21 cellular contexts compared by ENCODE assay signal in the genomic region with DNA sequence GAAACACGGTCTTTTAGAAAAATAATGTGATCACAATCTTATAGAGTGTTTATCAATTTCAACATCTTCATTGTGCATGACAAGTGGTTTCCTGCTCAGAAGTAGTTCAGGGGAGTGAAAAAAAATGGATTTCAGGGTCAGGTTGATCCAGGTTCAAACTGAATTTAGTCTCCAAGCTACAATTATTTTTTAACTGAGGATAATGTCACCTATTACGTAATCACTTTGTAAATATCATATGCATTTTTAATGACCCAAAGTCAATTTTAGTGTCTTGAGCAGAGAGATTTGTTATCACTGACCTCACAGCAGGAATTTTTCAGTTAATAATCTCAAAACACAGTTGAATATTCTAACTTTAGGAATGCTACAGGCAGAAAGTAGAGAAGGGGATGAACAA.
"Had no signal": no experiment of that assay in that cellular context is flagged by ENCODE, and none has a peak within 500 bp of the region (broad histone marks: within the 10 kb centered on the region; RNA-seq: fewer than 3 reads in every experiment).

No MANE protein-coding gene starts in this region.

- H3K9me3 ChIP-seq: colonic mucosa, esophagus muscularis mucosa, gastrocnemius medialis, left lung, lower lobe of right lung had no signal

- ATAC-seq: effector memory CD8-positive, alpha-beta T cell; gastrocnemius medialis; heart right ventricle; left cardiac atrium; left lung; left ventricle myocardium superior; lower lobe of right lung; naive thymus-derived CD4-positive, alpha-beta T cell had no signal

- DNase-seq: colonic mucosa; cortex of kidney; effector CD8-positive, alpha-beta T cell; effector memory CD8-positive, alpha-beta T cell; foreskin fibroblast; foreskin melanocyte; gastrocnemius medialis; glutamatergic neuron; head of caudate nucleus; heart right ventricle; hippocampal formation; left cardiac atrium; left lung; left ventricle myocardium superior; lower lobe of right lung; mesenchymal stem cell; naive thymus-derived CD4-positive, alpha-beta T cell had no signal

- H3K36me3 ChIP-seq: colonic mucosa, esophagus muscularis mucosa, gastrocnemius medialis, heart right ventricle, left lung, lower lobe of right lung had no signal

- H3K4me3 ChIP-seq: colonic mucosa, esophagus muscularis mucosa, gastrocnemius medialis, heart right ventricle, left lung, lower lobe of right lung had no signal

- H3K27me3 ChIP-seq: colonic mucosa, esophagus muscularis mucosa, gastrocnemius medialis, heart right ventricle, left lung had no signal

- H3K4me1 ChIP-seq: colonic mucosa, gastrocnemius medialis, heart right ventricle, left lung, lower lobe of right lung had no signal

- FAIRE-seq: endothelial cell of umbilical vein, islet of Langerhans, keratinocyte had no signal

- H3K27ac ChIP-seq: colonic mucosa, esophagus muscularis mucosa, gastrocnemius medialis, heart right ventricle, left lung, lower lobe of right lung had no signal
